Comparison of ENCODE assay signal across 1 cellular context in genomic region chr2:42055573-42056514, GRCh38.
TF ChIP-seq lines count a peak whose summit lies in the region.

No MANE protein-coding gene starts in this region.

TF ChIP-seq in HepG2, 621 proteins besides CTCF, POLR2A, EP300 and RAD21 (continued from another document and continues in another):
- TF ChIP-seq USF2 (IDR thresholded peaks at IDR 0.05; ENCODE audit: low read depth, low read length) (no peak), USF2 (CRISPR knock-in tag; IDR thresholded peaks at IDR 0.05; ENCODE audit: borderline replicate concordance) (no peak), ZGPAT (CRISPR knock-in tag; IDR thresholded peaks at IDR 0.05) (peak; percentile 70), BCL3 (CRISPR knock-in tag; IDR thresholded peaks at IDR 0.05) (no peak), HHEX (CRISPR knock-in tag; IDR thresholded peaks at IDR 0.05) (peak; percentile 45; the same call in 1 of the 2 replicates), KMT2B (CRISPR knock-in tag; IDR thresholded peaks at IDR 0.05) (peak; percentile 45; the same call in 1 of the 2 replicates), ZNF512 (CRISPR knock-in tag; IDR thresholded peaks at IDR 0.05) (no peak; the same call in 1 of the 2 replicates), BRF2 (CRISPR knock-in tag; IDR thresholded peaks at IDR 0.05) (no peak), BRCA1 (CRISPR knock-in tag; IDR thresholded peaks at IDR 0.05) (no peak), HDAC1 (CRISPR knock-in tag; IDR thresholded peaks at IDR 0.05) (peak; percentile 97), SP1 (IDR thresholded peaks at IDR 0.05) (no peak), SP1 (CRISPR knock-in tag; IDR thresholded peaks at IDR 0.05) (no peak), SALL1 (CRISPR knock-in tag; IDR thresholded peaks at IDR 0.05) (peak; percentile 98), PRDM10 (CRISPR knock-in tag; IDR thresholded peaks at IDR 0.05; ENCODE audit: low read depth) (peak; percentile 67; the same call in 1 of the 2 replicates), RFXANK (CRISPR knock-in tag; IDR thresholded peaks at IDR 0.05) (0 out of 2 replicates have a peak, but pooled peaks have one; percentile 56), CREM (IDR thresholded peaks at IDR 0.05) (peak; percentile 63; the same call in 1 of the 2 replicates), CREM (CRISPR knock-in tag; IDR thresholded peaks at IDR 0.05) (no peak), ZNF234 (CRISPR knock-in tag; conservative IDR thresholded peaks at IDR 0.05) (no peak), ATAD3A (CRISPR knock-in tag; IDR thresholded peaks at IDR 0.05) (no peak), ASH2L (IDR thresholded peaks at IDR 0.05; ENCODE audit: insufficient read length, low read depth, low read length) (peak; percentile 75), RXRB (CRISPR knock-in tag; IDR thresholded peaks at IDR 0.05; ENCODE audit: borderline replicate concordance) (peak; percentile 88), ZNF546 (CRISPR knock-in tag; conservative IDR thresholded peaks at IDR 0.05) (no peak; the same call in 1 of the 2 replicates), ADNP (CRISPR knock-in tag; IDR thresholded peaks at IDR 0.05) (peak; percentile 83), ZNF639 (CRISPR knock-in tag; conservative IDR thresholded peaks at IDR 0.05) (peak; percentile 51; the same call in 1 of the 2 replicates), ZNF589 (CRISPR knock-in tag; conservative IDR thresholded peaks at IDR 0.05) (no peak), LCORL (IDR thresholded peaks at IDR 0.05) (0 out of 2 replicates have a peak, but pooled peaks have one; percentile 5), LCORL (CRISPR knock-in tag; IDR thresholded peaks at IDR 0.05) (peak; percentile 98), MNT (IDR thresholded peaks at IDR 0.05) (no peak), ZNF660 (CRISPR knock-in tag; IDR thresholded peaks at IDR 0.05; ENCODE audit: borderline replicate concordance, low read depth) (no peak), ZNF841 (CRISPR knock-in tag; IDR thresholded peaks at IDR 0.05; ENCODE audit: borderline replicate concordance) (no peak), ZNF788 (CRISPR knock-in tag; IDR thresholded peaks at IDR 0.05; ENCODE audit: borderline replicate concordance) (peak; percentile 52; the same call in 1 of the 2 replicates), EZH2 (conservative IDR thresholded peaks at IDR 0.05; ENCODE audit: low read depth, low read length) (no peak), RFX1 (IDR thresholded peaks at IDR 0.05) (no peak), STAG1 (CRISPR knock-in tag; IDR thresholded peaks at IDR 0.05) (peak; percentile 31), PHF21A (CRISPR knock-in tag; IDR thresholded peaks at IDR 0.05) (peak; percentile 100), TSC22D2 (CRISPR knock-in tag; IDR thresholded peaks at IDR 0.05; ENCODE audit: borderline replicate concordance) (no peak), FIP1L1 (IDR thresholded peaks at IDR 0.05; ENCODE audit: borderline replicate concordance, insufficient read depth, low read depth, low read length) (no peak), ZNF12 (CRISPR knock-in tag; IDR thresholded peaks at IDR 0.05) (no peak), ZNF430 (CRISPR knock-in tag; IDR thresholded peaks at IDR 0.05) (no peak), THRA (CRISPR knock-in tag; IDR thresholded peaks at IDR 0.05; ENCODE audit: borderline replicate concordance) (peak; percentile 82; the same call in 1 of the 2 replicates), SP4 (CRISPR knock-in tag; IDR thresholded peaks at IDR 0.05) (no peak), ZNF740 (CRISPR knock-in tag; IDR thresholded peaks at IDR 0.05) (peak; percentile 71; the same call in 1 of the 2 replicates), SAFB2 (CRISPR knock-in tag; IDR thresholded peaks at IDR 0.05; ENCODE audit: borderline replicate concordance, low read depth) (no peak), ZNF720 (CRISPR knock-in tag; IDR thresholded peaks at IDR 0.05) (no peak), ZNF362 (CRISPR knock-in tag; IDR thresholded peaks at IDR 0.05; ENCODE audit: borderline replicate concordance) (0 out of 2 replicates have a peak, but pooled peaks have one; percentile 12)
